ENCODE assay signal across 1 cellular context in the genomic region with DNA sequence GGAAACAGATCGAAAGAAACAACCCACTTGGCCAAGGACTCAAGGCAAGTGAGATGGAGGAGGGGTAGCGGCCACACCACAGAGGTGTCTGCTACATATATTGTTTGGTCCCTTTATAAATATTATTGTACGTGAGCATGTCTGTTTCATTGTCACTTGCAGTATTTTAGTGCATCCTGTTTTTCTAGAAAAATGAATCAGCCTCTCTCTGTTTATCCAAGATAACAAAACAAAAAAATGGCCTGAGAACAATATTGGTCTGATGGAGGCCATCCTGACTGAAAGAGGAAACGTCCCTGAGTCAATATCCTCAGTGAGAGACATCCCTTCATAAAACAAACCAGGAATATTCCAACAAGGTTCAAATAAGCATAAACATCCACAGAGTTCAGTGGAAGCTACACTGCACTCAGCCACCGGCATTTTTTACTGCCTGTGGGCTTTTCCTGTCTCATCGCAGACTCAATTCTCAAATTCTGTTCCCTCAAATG.
TF ChIP-seq lines count a peak whose summit lies in the region.

No MANE protein-coding gene starts in this region.

TF ChIP-seq in IMR-90, 13 proteins besides CTCF, POLR2A, EP300 and RAD21 (continued from another document):
- no peak for TF ChIP-seq ELK1 (IDR thresholded peaks at IDR 0.05; ENCODE audit: borderline replicate concordance, low read depth, low read length)
- TF ChIP-seq RFX5 (IDR thresholded peaks at IDR 0.05; ENCODE audit: low read depth, low read length), result no peak
- no peak for TF ChIP-seq MXI1 (IDR thresholded peaks at IDR 0.05; ENCODE audit: borderline replicate concordance, low read depth, low read length)
- no peak for TF ChIP-seq CEBPB (IDR thresholded peaks at IDR 0.05; ENCODE audit: low read depth, low read length)
- TF ChIP-seq BHLHE40 (IDR thresholded peaks at IDR 0.05; ENCODE audit: low read depth, low read length), result 0 out of 2 replicates have a peak, but pooled peaks have one; percentile 10
- TF ChIP-seq, protein P1, sequence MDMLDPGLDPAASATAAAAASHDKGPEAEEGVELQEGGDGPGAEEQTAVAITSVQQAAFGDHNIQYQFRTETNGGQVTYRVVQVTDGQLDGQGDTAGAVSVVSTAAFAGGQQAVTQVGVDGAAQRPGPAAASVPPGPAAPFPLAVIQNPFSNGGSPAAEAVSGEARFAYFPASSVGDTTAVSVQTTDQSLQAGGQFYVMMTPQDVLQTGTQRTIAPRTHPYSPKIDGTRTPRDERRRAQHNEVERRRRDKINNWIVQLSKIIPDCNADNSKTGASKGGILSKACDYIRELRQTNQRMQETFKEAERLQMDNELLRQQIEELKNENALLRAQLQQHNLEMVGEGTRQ (IDR thresholded peaks at IDR 0.05; ENCODE audit: low read depth, low read length), result no peak
- no peak for TF ChIP-seq SMC3 (IDR thresholded peaks at IDR 0.05; ENCODE audit: low read depth, low read length)
